1 cellular context compared by ENCODE assay signal in the genomic region with DNA sequence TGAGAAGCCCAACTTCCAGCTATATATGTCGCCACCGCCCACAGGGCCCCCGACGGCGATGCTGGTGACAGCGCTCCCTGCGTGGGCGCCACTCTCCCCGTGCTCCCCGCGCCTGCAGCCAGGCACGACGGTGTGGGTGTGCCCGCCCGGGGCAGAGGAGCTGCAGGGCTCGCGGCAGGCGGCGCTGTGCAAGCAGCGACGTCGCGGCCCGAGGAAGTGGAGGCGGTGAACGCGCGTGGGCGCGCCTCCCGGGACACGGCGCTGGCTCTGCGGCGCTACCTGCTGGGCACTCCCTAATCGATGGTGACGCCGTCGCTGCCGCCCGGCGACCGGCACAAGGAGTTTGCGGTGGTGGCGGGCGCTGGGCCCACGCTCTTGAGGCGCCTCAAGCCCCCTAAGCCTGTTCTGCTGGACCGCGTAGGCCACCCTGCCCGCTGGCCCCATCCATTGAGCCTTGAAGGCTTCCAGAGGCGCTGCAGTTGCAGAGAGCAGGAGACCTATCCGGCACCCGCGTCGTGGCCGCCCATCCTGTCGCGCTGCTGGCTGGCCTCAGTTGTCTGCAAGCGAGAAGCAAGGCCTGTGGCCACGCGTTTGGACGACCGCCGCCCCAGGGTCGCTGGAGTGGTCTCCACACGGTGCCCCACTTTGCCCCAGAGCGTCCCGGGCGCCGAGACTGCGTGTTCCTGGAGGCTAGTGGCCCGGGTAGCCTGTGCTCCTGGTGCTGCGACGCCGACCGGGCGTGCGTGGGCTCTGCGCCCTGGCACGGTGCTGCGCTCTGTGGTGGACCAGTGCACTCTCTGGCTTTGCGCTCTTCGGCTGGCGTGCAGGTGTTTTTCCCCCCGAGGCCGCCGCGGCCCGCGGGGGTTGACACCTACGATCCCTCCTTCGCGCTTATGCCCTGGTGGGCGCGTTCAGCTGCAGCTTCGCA.
TF ChIP-seq lines count a peak whose summit lies in the region.

No MANE protein-coding gene starts in this region.

TF ChIP-seq in HEK293T, 16 proteins besides CTCF, POLR2A, EP300 and RAD21:
- TF ChIP-seq LEF1 (IDR thresholded peaks at IDR 0.05; ENCODE audit: borderline replicate concordance), result no peak
- TF ChIP-seq TARDBP (IDR thresholded peaks at IDR 0.05), result peak; percentile 41; the same call in 1 of the 2 replicates
- no peak for TF ChIP-seq ZNF384 (IDR thresholded peaks at IDR 0.05)
TF ChIP-seq in HEK293T: peak in this region for 1.
